Comparison of ENCODE assay signal across 29 cellular contexts in the genomic region with DNA sequence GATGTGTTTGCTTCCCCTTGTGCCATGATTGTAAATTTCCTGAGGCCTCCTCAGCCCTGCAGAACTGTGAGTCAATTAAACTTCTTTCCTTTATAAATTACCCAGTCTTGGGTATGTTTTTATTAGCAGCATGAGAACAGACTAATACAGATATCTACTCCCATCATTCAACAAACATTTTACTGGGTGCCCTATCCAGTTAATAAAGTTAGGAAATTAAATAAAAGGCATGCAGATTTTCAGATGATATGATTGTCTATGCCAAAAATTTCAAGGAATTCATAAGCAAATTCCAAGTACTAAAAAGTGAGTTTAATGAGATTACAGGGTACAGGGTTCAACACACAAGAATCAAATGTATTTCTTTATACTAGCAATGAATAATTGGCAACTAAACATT.
"Had no signal": no experiment of that assay in that cellular context is flagged by ENCODE, and none has a peak within 500 bp of the region (broad histone marks: within the 10 kb centered on the region; RNA-seq: fewer than 3 reads in every experiment).

No MANE protein-coding gene starts in this region.

- H3K4me3 Mint-ChIP-seq: naive thymus-derived CD8-positive, alpha-beta T cell; natural killer cell treated with Interleukin-12 subunit alpha and Interleukin-12 subunit beta and Interleukin-15 and Interleukin-18, amount 100 ng/mL, for 72 hours; neural progenitor cell; stimulated activated effector memory CD8-positive, alpha-beta T cell treated with anti-CD3 and anti-CD28 coated beads, Interleukin-12 subunit alpha, Interleukin-12 subunit beta, amount 100 ng/mL, for 72 hours; stimulated activated naive B cell treated with anti-CD40 and anti-IgM and Interleukin-4, amounts not matched to agents 10 μg/mL and 1 μg/mL and 100 μg/mL, for 72 hours; stimulated activated naive CD8-positive, alpha-beta T cell treated with anti-CD3 and anti-CD28 coated beads, Interleukin-15, Interleukin-2, amounts not matched to agents 100 ng/mL and 50 ng/mL, for 24 hours; type B pancreatic cell had no signal

- H3K27ac Mint-ChIP-seq: naive thymus-derived CD8-positive, alpha-beta T cell; natural killer cell treated with Interleukin-12 subunit alpha and Interleukin-12 subunit beta and Interleukin-15 and Interleukin-18, amount 100 ng/mL, for 72 hours; neural progenitor cell; progenitor cell of endocrine pancreas; stimulated activated effector memory CD8-positive, alpha-beta T cell treated with anti-CD3 and anti-CD28 coated beads, Interleukin-12 subunit alpha, Interleukin-12 subunit beta, amount 100 ng/mL, for 72 hours; stimulated activated naive B cell treated with anti-CD40 and anti-IgM and Interleukin-4, amounts not matched to agents 10 μg/mL and 1 μg/mL and 100 μg/mL, for 72 hours; stimulated activated naive CD8-positive, alpha-beta T cell treated with anti-CD3 and anti-CD28 coated beads, Interleukin-15, Interleukin-2, amounts not matched to agents 100 ng/mL and 50 ng/mL, for 24 hours; type B pancreatic cell had no signal

- H3K27ac ChIP-seq: neural progenitor cell, ovary, parathyroid adenoma, psoas muscle, right lobe of liver, sigmoid colon, stomach, suprapubic skin, testis, tibial artery, transverse colon, upper lobe of right lung, uterus had no signal

- H3K4me1 ChIP-seq: neural progenitor cell, parathyroid adenoma, psoas muscle, right lobe of liver, sigmoid colon, stomach, suprapubic skin, testis, tibial artery, transverse colon, upper lobe of right lung, uterus had no signal

- H3K9me3 Mint-ChIP-seq: naive thymus-derived CD8-positive, alpha-beta T cell; natural killer cell treated with Interleukin-12 subunit alpha and Interleukin-12 subunit beta and Interleukin-15 and Interleukin-18, amount 100 ng/mL, for 72 hours; neural progenitor cell; stimulated activated effector memory CD8-positive, alpha-beta T cell treated with anti-CD3 and anti-CD28 coated beads, Interleukin-12 subunit alpha, Interleukin-12 subunit beta, amount 100 ng/mL, for 72 hours; stimulated activated naive B cell treated with anti-CD40 and anti-IgM and Interleukin-4, amounts not matched to agents 10 μg/mL and 1 μg/mL and 100 μg/mL, for 72 hours; stimulated activated naive CD8-positive, alpha-beta T cell treated with anti-CD3 and anti-CD28 coated beads, Interleukin-15, Interleukin-2, amounts not matched to agents 100 ng/mL and 50 ng/mL, for 24 hours; type B pancreatic cell had no signal

- ATAC-seq: naive thymus-derived CD8-positive, alpha-beta T cell; natural killer cell treated with Interleukin-12 subunit alpha and Interleukin-12 subunit beta and Interleukin-15 and Interleukin-18, amount 100 ng/mL, for 72 hours; psoas muscle; right cardiac atrium; right lobe of liver; stimulated activated effector memory CD8-positive, alpha-beta T cell treated with anti-CD3 and anti-CD28 coated beads, Interleukin-12 subunit alpha, Interleukin-12 subunit beta, amount 100 ng/mL, for 72 hours; stimulated activated naive B cell treated with anti-CD40 and anti-IgM and Interleukin-4, amounts not matched to agents 10 μg/mL and 1 μg/mL and 100 μg/mL, for 72 hours; upper lobe of right lung had no signal

- DNase-seq: naive thymus-derived CD8-positive, alpha-beta T cell; occipital lobe; ovary; posterior cingulate gyrus; psoas muscle; right cardiac atrium; right lobe of liver; sigmoid colon; small intestine; stimulated activated CD4-positive, alpha-beta T cell treated with anti-CD3 and anti-CD28 coated beads, Interleukin-15, amount 100 ng/mL, for 24 hours; stimulated activated CD4-positive, alpha-beta T cell treated with anti-CD3 and anti-CD28 coated beads, Interleukin-2, amount 100 ng/mL, for 24 hours; stimulated activated CD4-positive, alpha-beta T cell treated with anti-CD3 and anti-CD28 coated beads, Interleukin-2, amount 100 ng/mL, for 48 hours; stimulated activated CD4-positive, alpha-beta T cell treated with anti-CD3 and anti-CD28 coated beads, Interleukin-4, amount 100 ng/mL, for 24 hours; stimulated activated naive B cell treated with anti-CD40 and anti-IgM and Interleukin-4, amounts not matched to agents 10 μg/mL and 1 μg/mL and 100 μg/mL, for 72 hours; stimulated activated naive CD4-positive, alpha-beta T cell treated with Interleukin-2 at 50 U/mL for 16 hours; stomach; testis; tibial artery; transverse colon; upper lobe of right lung; uterus had no signal

- H3K27me3 Mint-ChIP-seq: naive thymus-derived CD8-positive, alpha-beta T cell; progenitor cell of endocrine pancreas; stimulated activated naive B cell treated with anti-CD40 and anti-IgM and Interleukin-4, amounts not matched to agents 10 μg/mL and 1 μg/mL and 100 μg/mL, for 72 hours; stimulated activated naive CD8-positive, alpha-beta T cell treated with anti-CD3 and anti-CD28 coated beads, Interleukin-15, Interleukin-2, amounts not matched to agents 100 ng/mL and 50 ng/mL, for 24 hours; type B pancreatic cell had no signal

- H3K4me1 Mint-ChIP-seq: naive thymus-derived CD8-positive, alpha-beta T cell; neural progenitor cell; stimulated activated effector memory CD8-positive, alpha-beta T cell treated with anti-CD3 and anti-CD28 coated beads, Interleukin-12 subunit alpha, Interleukin-12 subunit beta, amount 100 ng/mL, for 72 hours; stimulated activated naive B cell treated with anti-CD40 and anti-IgM and Interleukin-4, amounts not matched to agents 10 μg/mL and 1 μg/mL and 100 μg/mL, for 72 hours had no signal

- H3K36me3 Mint-ChIP-seq: neural progenitor cell; stimulated activated effector memory CD8-positive, alpha-beta T cell treated with anti-CD3 and anti-CD28 coated beads, Interleukin-12 subunit alpha, Interleukin-12 subunit beta, amount 100 ng/mL, for 72 hours had no signal

- H3K9me3 ChIP-seq: ovary, psoas muscle, right lobe of liver, sigmoid colon, stomach, suprapubic skin, testis, tibial artery, transverse colon, upper lobe of right lung, uterus had no signal

- H3K4me3 ChIP-seq: neural progenitor cell, ovary, psoas muscle, right lobe of liver, sigmoid colon, stomach, suprapubic skin, testis, tibial artery, transverse colon, upper lobe of right lung, uterus had no signal

- H3K27me3 ChIP-seq: neural progenitor cell, ovary, right lobe of liver, sigmoid colon, stomach, suprapubic skin, testis, tibial artery, transverse colon, upper lobe of right lung, uterus had no signal

- H3K36me3 ChIP-seq: neural progenitor cell, ovary, right lobe of liver, suprapubic skin, transverse colon, upper lobe of right lung, uterus had no signal
